ENCODE assay signal across 15 cellular contexts in the genomic region with DNA sequence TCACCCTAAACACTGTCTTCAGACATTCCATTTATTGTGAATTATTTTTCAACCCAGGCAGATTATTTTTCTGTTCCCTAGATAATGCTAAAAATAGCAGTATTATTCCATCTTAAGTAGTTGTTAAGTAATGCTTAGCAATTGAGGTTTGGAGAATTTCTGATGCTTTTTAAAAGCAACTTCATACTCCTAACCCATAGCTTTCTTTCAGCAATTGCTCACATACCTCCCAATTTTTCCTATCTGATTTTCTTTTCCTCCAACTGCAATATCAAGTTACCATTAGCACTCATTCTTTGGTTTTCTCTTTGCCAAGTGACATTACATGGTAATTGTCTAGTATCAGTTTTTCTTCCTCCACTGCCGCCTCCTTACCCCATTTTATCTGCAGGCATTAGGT.
DNase-seq lines count a peak whose midpoint lies in the region; ATAC-seq, FAIRE-seq and TF ChIP-seq lines count a peak whose summit lies in the region.
"Had no signal": no experiment of that assay in that cellular context is flagged by ENCODE, and none has a peak within 500 bp of the region (broad histone marks: within the 10 kb centered on the region; RNA-seq: fewer than 3 reads in every experiment).

No MANE protein-coding gene starts in this region.

- no peaks in the 10 kb centered on the region for H3K27me3 Mint-ChIP-seq in activated CD4-positive, alpha-beta T cell treated with anti-CD3 and anti-CD28 coated beads, Interleukin-2, amount 10 ng/mL, durations not matched to agents 24 days and 14 days

- TF ChIP-seq POLR2A in H54 (IDR thresholded peaks at IDR 0.05; ENCODE audit: low read depth, low read length) = no peak

- no peak for DNase-seq in NCI-H1417 (lab: John Stamatoyannopoulos, UW)
- DNase-seq in H54 (ENCODE audit: insufficient read length, low spot score) = no peak
- no peak for DNase-seq in activated CD4-positive, alpha-beta T cell treated with anti-CD3 and anti-CD28 coated beads, Interleukin-2, amount 10 ng/mL, durations not matched to agents 24 days and 14 days
- DNase-seq in cerebellar nuclear complex (lab: John Stamatoyannopoulos, UW) = no peak
- DNase-seq: activated CD8-positive, alpha-beta memory T cell treated with anti-CD3 and anti-CD28 coated beads for 24 hours; BE2C; midbrain; NCI-H2029; T1000 had no signal

- intact Hi-C loops in activated CD4-positive, alpha-beta T cell treated with anti-CD3 and anti-CD28 coated beads, Interleukin-2, amount 10 ng/mL, durations not matched to agents 24 days and 14 days (cut with micrococcal nuclease) = no loop called here

- peak; percentile 34 for ATAC-seq in GM18502 (IDR thresholded peaks at IDR 0.05; ENCODE audit: poor library complexity, unreplicated experiment)
- peak; percentile 17 for ATAC-seq in GM19463 (IDR thresholded peaks at IDR 0.05; ENCODE audit: unreplicated experiment)
- peak; percentile 32 for ATAC-seq in HG02852 (IDR thresholded peaks at IDR 0.05; ENCODE audit: unreplicated experiment)
- ATAC-seq in HG03571 (IDR thresholded peaks at IDR 0.05; ENCODE audit: unreplicated experiment) = peak; percentile 21
- ATAC-seq: GM23338 had no signal

- H3K27ac Mint-ChIP-seq in activated CD4-positive, alpha-beta T cell treated with anti-CD3 and anti-CD28 coated beads, Interleukin-2, amount 10 ng/mL, durations not matched to agents 24 days and 14 days = no peak overlapping the region
- H3K27ac Mint-ChIP-seq: GM23338 had no signal

- H3K36me3 Mint-ChIP-seq in activated CD4-positive, alpha-beta T cell treated with anti-CD3 and anti-CD28 coated beads, Interleukin-2, amount 10 ng/mL, durations not matched to agents 24 days and 14 days (ENCODE audit: low read depth) = no peaks in the 10 kb centered on the region

- H3K4me3 Mint-ChIP-seq in activated CD4-positive, alpha-beta T cell treated with anti-CD3 and anti-CD28 coated beads, Interleukin-2, amount 10 ng/mL, durations not matched to agents 24 days and 14 days = no peak overlapping the region
- H3K4me3 Mint-ChIP-seq: GM23338 had no signal

- H3K4me1 Mint-ChIP-seq in activated CD4-positive, alpha-beta T cell treated with anti-CD3 and anti-CD28 coated beads, Interleukin-2, amount 10 ng/mL, durations not matched to agents 24 days and 14 days = no peaks in the 10 kb centered on the region
- H3K4me1 Mint-ChIP-seq: GM23338 had no signal

- H3K9me3 Mint-ChIP-seq in activated CD4-positive, alpha-beta T cell treated with anti-CD3 and anti-CD28 coated beads, Interleukin-2, amount 10 ng/mL, durations not matched to agents 24 days and 14 days = no peaks in the 10 kb centered on the region
- H3K9me3 Mint-ChIP-seq: GM23338 had no signal

- no peak for FAIRE-seq in H54 (lab: Jason Lieb, UNC)
- FAIRE-seq: RCC 7860 had no signal
